Comparison of ENCODE assay signal across 1 cellular context in the genomic region with DNA sequence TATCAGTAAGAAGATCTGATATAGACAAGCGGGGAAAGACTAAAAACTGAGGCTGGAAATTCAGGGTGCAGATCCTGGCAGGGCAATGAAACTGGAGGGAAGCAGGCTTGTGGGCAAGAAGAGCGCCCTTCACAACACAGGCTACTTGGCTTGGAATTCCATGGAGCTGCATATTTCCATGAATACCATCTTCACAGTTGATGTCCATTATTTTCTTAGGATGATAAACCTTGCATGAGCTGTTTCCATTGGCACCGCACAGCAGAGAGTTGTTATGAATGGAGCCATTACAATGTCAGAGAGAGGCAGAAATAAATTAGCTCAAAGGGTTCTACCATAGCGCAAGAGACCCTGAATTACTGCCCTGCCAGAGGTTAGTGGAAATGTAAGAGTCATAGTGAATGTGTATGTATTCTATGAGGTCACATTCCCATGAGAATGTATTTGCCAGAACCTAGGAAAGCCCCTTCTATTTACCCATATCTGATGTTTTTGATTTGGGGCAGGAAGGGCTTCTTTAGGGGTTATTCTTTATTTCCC.
TF ChIP-seq lines count a peak whose summit lies in the region.

No MANE protein-coding gene starts in this region.

TF ChIP-seq in SK-N-SH, 30 proteins besides CTCF, POLR2A, EP300 and RAD21 (continued from another document):
- TF ChIP-seq FOXJ3 (CRISPR knock-in tag; IDR thresholded peaks at IDR 0.05): no peak
TF ChIP-seq in SK-N-SH: peak in this region for 0.
